8 cellular contexts compared by ENCODE assay signal in genomic region chr1:21909787-21910503, GRCh38. TPM values are rescaled to one million over a fixed set of nuclear protein-coding genes. Genes with fewer than 3 reads are reported as not detected.
DNase-seq lines count a peak whose midpoint lies in the region; ATAC-seq, FAIRE-seq and TF ChIP-seq lines count a peak whose summit lies in the region.

No MANE protein-coding gene starts in this region.

- H3K27ac Mint-ChIP-seq in activated B cell treated with CpG ODN at 0.5 μM for 24 hours, result no peak overlapping the region

- no peaks in the 10 kb centered on the region for H3K27me3 Mint-ChIP-seq in activated B cell treated with CpG ODN at 0.5 μM for 24 hours

- no peak overlapping the region for H3K4me3 Mint-ChIP-seq in activated B cell treated with CpG ODN at 0.5 μM for 24 hours

- CTCF ChIA-PET in activated B cell treated with CpG ODN at 0.5 μM for 24 hours (lab: Charles Lee), result interaction anchor here (0.8 kb wide), 1 partner anchor 10 kb away, joined by 4 read pairs; no protein-coding TSS in a partner anchor

- H3K9me3 Mint-ChIP-seq in activated B cell treated with CpG ODN at 0.5 μM for 24 hours, result no peaks in the 10 kb centered on the region

- TF ChIP-seq POLR2A in GM12892 (IDR thresholded peaks at IDR 0.05; ENCODE audit: low read depth, low read length), result peak; percentile 46; the same call in 1 of the 2 replicates

- POLR2A ChIA-PET in activated B cell treated with CpG ODN at 0.5 μM for 24 hours (lab: Charles Lee), result interaction anchor here (1.2 kb wide), 1 partner anchor 28 kb away, joined by 3 read pairs; no protein-coding TSS in a partner anchor

- DNase-seq in GM12892 (ENCODE audit: insufficient read length), result peak; percentile 61
- no peak for DNase-seq in activated B cell treated with CpG ODN at 0.5 μM for 24 hours
- DNase-seq in fibroblast of peridontal ligament (ENCODE audit: extremely low read depth), result peak; percentile 82
- DNase-seq in pulmonary artery endothelial cell (ENCODE audit: low read depth, low spot score), result peak; percentile 92
- DNase-seq in NCI-H82 treated with DMSO at 0.1 percent for 48 hours (lab: John Stamatoyannopoulos, UW; ENCODE audit: unreplicated experiment), result no peak

- H3K36me3 Mint-ChIP-seq in activated B cell treated with CpG ODN at 0.5 μM for 24 hours (ENCODE audit: low read depth), result no peaks in the 10 kb centered on the region

- peak; percentile 30 for FAIRE-seq in GM12892 (lab: Jason Lieb, UNC)

- H3K4me1 Mint-ChIP-seq in activated B cell treated with CpG ODN at 0.5 μM for 24 hours, result peaks cover 15% of the 10 kb centered on the region

- no peak for TF ChIP-seq CTCF in activated B cell treated with CpG ODN at 0.5 μM for 24 hours (IDR thresholded peaks at IDR 0.05)

- ATAC-seq in activated B cell treated with CpG ODN at 0.5 μM for 24 hours (ENCODE audit: low read depth) (peak; percentile 69), HG03520 (IDR thresholded peaks at IDR 0.05; ENCODE audit: unreplicated experiment) (no peak), HG03175 (IDR thresholded peaks at IDR 0.05; ENCODE audit: unreplicated experiment) (no peak), GM19035 (IDR thresholded peaks at IDR 0.05; ENCODE audit: unreplicated experiment) (no peak)

- intact Hi-C loops in activated B cell treated with CpG ODN at 0.5 μM for 24 hours (cut with micrococcal nuclease), result no loop called here

RNA-seq across cellular contexts. Expression of gene HSPG2, which starts 27.2 kb away (rescaled TPM):
- polyA plus RNA-seq in GM12892 (2012; ENCODE audit: missing spikeins), result 3.2 TPM
- total RNA-seq in activated B cell treated with CpG ODN at 0.5 μM for 24 hours (1.2 and 1.7 TPM in 2 replicates), pulmonary artery endothelial cell (841 and 1,405 TPM in 2 replicates)

Comparison
In these comparisons a context has a peak if more than half of its experiments do, and no peak if none do; other contexts are left out.
1. DNase-seq: peak in GM12892 (single experiment), fibroblast of peridontal ligament (single experiment) and pulmonary artery endothelial cell (single experiment); none in activated B cell treated with CpG ODN at 0.5 μM for 24 hours (single experiment) and NCI-H82 treated with DMSO at 0.1 percent for 48 hours (single experiment).
2. RNA of gene HSPG2, which starts 27.2 kb away (total RNA-seq): 841 to 1,405 TPM in pulmonary artery endothelial cell; 1.2 to 1.7 TPM in activated B cell treated with CpG ODN at 0.5 μM for 24 hours; every median in the first group is over 100 times any median in the second.